In genomic region chr2:127636248-127637235, GRCh38 we compare ENCODE assay signal across 14 cellular contexts. TPM values are rescaled to one million over a fixed set of nuclear protein-coding genes. Genes with fewer than 3 reads are reported as not detected.
A peak's percentile ranks its signal among the peaks of the same experiment; 100 is the strongest.
DNase-seq lines count a peak whose midpoint lies in the region; FAIRE-seq and TF ChIP-seq lines count a peak whose summit lies in the region.
"Had no signal": no experiment of that assay in that cellular context is flagged by ENCODE, and none has a peak within 500 bp of the region (broad histone marks: within the 10 kb centered on the region; RNA-seq: fewer than 3 reads in every experiment).

No MANE protein-coding gene starts in this region.

- H3K9me3 ChIP-seq in BLaER1, result no peaks in the 10 kb centered on the region
- no peaks in the 10 kb centered on the region for H3K9me3 ChIP-seq in endothelial cell of umbilical vein (replicated peaks; ENCODE audit: control insufficient read depth, insufficient read depth, low read length)
- no peaks in the 10 kb centered on the region for H3K9me3 ChIP-seq in neutrophil
- H3K9me3 ChIP-seq in kidney (ENCODE audit: control insufficient read depth in 1 of 2, low read length in 2 of 2), result no peaks in the 10 kb centered on the region

- POLR2A ChIA-PET in endothelial cell of umbilical vein (lab: Charles Lee), result no interaction called here

- H3K36me3 ChIP-seq in BLaER1, result no peaks in the 10 kb centered on the region
- no peaks in the 10 kb centered on the region for H3K36me3 ChIP-seq in endothelial cell of umbilical vein (ENCODE audit: control insufficient read depth in 2 of 2, extremely low read depth in 1 of 2, insufficient read depth in 2 of 2, low read length in 2 of 2)
- no peaks in the 10 kb centered on the region for H3K36me3 ChIP-seq in neutrophil
- no peaks in the 10 kb centered on the region for H3K36me3 ChIP-seq in kidney (ENCODE audit: control insufficient read depth in 1 of 2, insufficient read depth in 2 of 2, low read length in 2 of 2)

- peak overlapping the region; percentile 85 for H3K9ac ChIP-seq in BLaER1
- peak overlapping the region; percentile 76 for H3K9ac ChIP-seq in endothelial cell of umbilical vein (replicated peaks; ENCODE audit: extremely low read depth, insufficient read depth, low read length)
- H3K9ac ChIP-seq in kidney (ENCODE audit: low read length in 2 of 2), result no peak overlapping the region

- BruUV-seq in endothelial cell of umbilical vein (replicated peaks; lab: Mats Ljungman, UMichigan), result no TSS peak

- peak overlapping the region in 2 of 3 donors; percentile 35 to 53 for H3K27ac Mint-ChIP-seq in IgD-negative memory B cell

- H3K9me3 Mint-ChIP-seq in IgD-negative memory B cell, result no peaks in the 10 kb centered on the region

- H3K27me3 ChIP-seq in BLaER1 (no peaks in the 10 kb centered on the region), endothelial cell of umbilical vein (ENCODE audit: control insufficient read depth in 2 of 2, insufficient read depth in 2 of 2, low read length in 2 of 2) (no peaks in the 10 kb centered on the region), neutrophil (no peaks in the 10 kb centered on the region)

- dilution Hi-C loops in endothelial cell of umbilical vein (cut with MboI; ENCODE audit: extremely low pct_ligation_motif_present, low sequenced_read_pairs), result no loop called here

- TF ChIP-seq CTCF in endothelial cell of umbilical vein (IDR thresholded peaks at IDR 0.05; ENCODE audit: extremely low read depth in 1 of 2, insufficient read depth in 1 of 2, low read depth in 1 of 2, low read length in 2 of 2) (no peak), neutrophil (IDR thresholded peaks at IDR 0.05) (no peak), kidney (IDR thresholded peaks at IDR 0.05; ENCODE audit: borderline replicate concordance, extremely low read depth, insufficient read depth) (no peak)

- DNase-seq in endothelial cell of umbilical vein (ENCODE audit: low read depth, low spot score) (no peak), SIG-M5 treated with dmso at 0.1 percent for 504 hours (lab: John Stamatoyannopoulos, UW; ENCODE audit: unreplicated experiment) (no peak), GM19239 (ENCODE audit: insufficient read length, low spot score) (no peak), kidney (no peak), NCI-H748 treated with DMSO at 0.1 percent for 48 hours (lab: John Stamatoyannopoulos, UW) (no peak)
- DNase-seq: activated T-cell treated with anti-CD3 and anti-CD28 coated beads for 4 hours; NCI-H2171 treated with DMSO at 0.1 percent for 48 hours; stimulated activated CD4-positive, alpha-beta T cell treated with anti-CD3 and anti-CD28 coated beads, Interleukin-15, amount 100 ng/mL, for 24 hours had no signal

- no peak for FAIRE-seq in endothelial cell of umbilical vein (lab: Jason Lieb, UNC)
- no peak for FAIRE-seq in GM19239 (lab: Jason Lieb, UNC)
- no peak for FAIRE-seq in kidney (lab: Jason Lieb, UNC)
- FAIRE-seq: TTC549 had no signal

- TF ChIP-seq POLR2A in endothelial cell of umbilical vein (IDR thresholded peaks at IDR 0.05; ENCODE audit: low read depth, low read length), result no peak

- CTCF ChIA-PET in endothelial cell of umbilical vein (lab: Charles Lee), result interaction anchor here (2.2 to 6.3 kb wide), 5 partner anchors 12 to 59 kb away, joined by 5 to 77 read pairs (median 37); partner anchors contain the start of gene LIMS2

- no peak overlapping the region for H2AFZ ChIP-seq in endothelial cell of umbilical vein (ENCODE audit: low read depth, low read length)

- peaks cover 20 to 54% (median 46%) of the 10 kb centered on the region in 3 donors for H3K4me1 Mint-ChIP-seq in IgD-negative memory B cell

- H3K36me3 Mint-ChIP-seq in IgD-negative memory B cell, result peaks cover 2% of the 10 kb centered on the region

- H3K4me1 ChIP-seq in BLaER1, result peaks cover 100% of the 10 kb centered on the region
- H3K4me1 ChIP-seq in endothelial cell of umbilical vein (ENCODE audit: control insufficient read depth, extremely low read depth, insufficient read depth, low read length), result peaks cover 26% of the 10 kb centered on the region
- H3K4me1 ChIP-seq in neutrophil (ENCODE audit: control insufficient read depth in 1 of 2, insufficient read depth in 1 of 2, low read depth in 1 of 2, low read length in 1 of 2), result peaks cover 60 to 83% of the 10 kb centered on the region in 2 experiments
- peaks cover 0 to 21% of the 10 kb centered on the region in 2 donors for H3K4me1 ChIP-seq in kidney (ENCODE audit: control insufficient read depth in 1 of 2, insufficient read depth in 1 of 2, low read depth in 1 of 2, low read length in 2 of 2)

- H3K4me2 ChIP-seq in BLaER1 (peak overlapping the region; percentile 99), endothelial cell of umbilical vein (ENCODE audit: insufficient read depth, low read length) (no peak overlapping the region)

- H3K27me3 Mint-ChIP-seq in IgD-negative memory B cell, result no peaks in the 10 kb centered on the region

- H3K79me2 ChIP-seq in endothelial cell of umbilical vein (ENCODE audit: control insufficient read depth, insufficient read depth, low read length), result no peaks in the 10 kb centered on the region

- H4K20me1 ChIP-seq in BLaER1 (no peaks in the 10 kb centered on the region), endothelial cell of umbilical vein (replicated peaks; ENCODE audit: control insufficient read depth, extremely low read depth, insufficient read depth, low read length) (no peaks in the 10 kb centered on the region)

- intact Hi-C loops in endothelial cell of umbilical vein (cut with micrococcal nuclease) (loop anchor here (1.0 to 2.0 kb wide), 4 partner anchors 23 to 110 kb away; partner anchors contain the start of genes IWS1 and SFT2D3), kidney (cut with DNase I) (no loop called here)

- peak overlapping the region in 1 of 4 donors; percentile 83 for H3K4me3 Mint-ChIP-seq in IgD-negative memory B cell

- H3K9me1 ChIP-seq in endothelial cell of umbilical vein (replicated peaks; ENCODE audit: control insufficient read depth, extremely low read depth, insufficient read depth, low read length), result no peaks in the 10 kb centered on the region

- H3K4me3 ChIP-seq in BLaER1 (peak overlapping the region; percentile 50; the same call in 1 of the 2 replicates), endothelial cell of umbilical vein (replicated peaks in 1 of 3; ENCODE audit: insufficient read depth in 1 of 3, low read depth in 1 of 3, low read length in 3 of 3) (no peak overlapping the region), neutrophil (ENCODE audit: low read depth in 1 of 2, low read length in 1 of 2) (peak overlapping the region in 1 of 2 experiments; percentile 60), kidney (ENCODE audit: low read length in 2 of 2) (no peak overlapping the region)

- H3K27ac ChIP-seq in BLaER1 (peak overlapping the region; percentile 97), endothelial cell of umbilical vein (ENCODE audit: insufficient read depth, low read depth, low read length) (peak overlapping the region; percentile 92), neutrophil (peak overlapping the region; percentile 99), kidney (ENCODE audit: low read depth in 2 of 2, low read length in 2 of 2) (no peak overlapping the region)
- H3K27ac ChIP-seq: C4-2B had no signal

TF ChIP-seq in endothelial cell of umbilical vein, 7 proteins besides CTCF, POLR2A, EP300 and RAD21:
- TF ChIP-seq FOS (IDR thresholded peaks at IDR 0.05; ENCODE audit: borderline replicate concordance, insufficient read depth, low read length) (no peak), POLR2AphosphoS5 (IDR thresholded peaks at IDR 0.05; ENCODE audit: insufficient read depth, low read depth, low read length) (no peak), MYC (IDR thresholded peaks at IDR 0.05; ENCODE audit: low read depth, low read length) (no peak), JUN (IDR thresholded peaks at IDR 0.05; ENCODE audit: borderline replicate concordance, insufficient read depth, insufficient read length, low read depth) (no peak), MAX (IDR thresholded peaks at IDR 0.05; ENCODE audit: insufficient read depth, insufficient read length) (no peak), EZH2 (IDR thresholded peaks at IDR 0.05; ENCODE audit: borderline replicate concordance, low read depth, low read length, severe bottlenecking) (no peak), GATA2 (IDR thresholded peaks at IDR 0.05; ENCODE audit: insufficient read depth, insufficient read length, low read depth, low read length) (no peak)

RNA-seq across cellular contexts. Expression of gene GPR17, which starts 9.4 kb away (rescaled TPM):
- not detected for polyA plus RNA-seq in IgD-negative memory B cell
- not detected in 2 replicates for total RNA-seq in endothelial cell of umbilical vein
- 0.10 and 0.11 TPM in 2 replicates for polyA plus RNA-seq in endothelial cell of umbilical vein
- 0.04 TPM in 2 replicates for polyA plus RNA-seq in endothelial cell of umbilical vein (2011; cell fraction: cytosol; rRNA removed)
- not detected in 2 replicates for polyA plus RNA-seq in endothelial cell of umbilical vein (2011; cell fraction: nucleus; rRNA removed)
- polyA plus RNA-seq in endothelial cell of umbilical vein (2012), result 0.10 and 0.15 TPM in 2 replicates
- polyA minus RNA-seq in endothelial cell of umbilical vein, result not detected in 2 replicates
- not detected for polyA minus RNA-seq in endothelial cell of umbilical vein (2011; cell fraction: cytosol; rRNA and poly(A)+ RNA removed)
- polyA minus RNA-seq in endothelial cell of umbilical vein (2011; cell fraction: nucleus; rRNA and poly(A)+ RNA removed), result not detected in 2 replicates
- total RNA-seq in kidney, result 0.50 TPM
- 0.39 TPM for polyA plus RNA-seq in kidney (ENCODE audit: insufficient read depth, low read depth, low replicate concordance)
- total RNA-seq: esophagus mucosa had no signal

RNA-seq across cellular contexts. Expression of gene LIMS2, which starts 38.8 kb away (rescaled TPM):
- 35.1 TPM for polyA plus RNA-seq in IgD-negative memory B cell
- 45.7 and 48.3 TPM in 2 replicates for total RNA-seq in endothelial cell of umbilical vein
- 55.6 and 77.3 TPM in 2 replicates for polyA plus RNA-seq in endothelial cell of umbilical vein
- polyA plus RNA-seq in endothelial cell of umbilical vein (2011; cell fraction: cytosol; rRNA removed), result 26.1 and 29.1 TPM in 2 replicates
- polyA plus RNA-seq in endothelial cell of umbilical vein (2011; cell fraction: nucleus; rRNA removed), result 86.3 and 120 TPM in 2 replicates
- 14.1 and 24.9 TPM in 2 replicates for polyA plus RNA-seq in endothelial cell of umbilical vein (2012)
- 28.1 and 45.7 TPM in 2 replicates for polyA minus RNA-seq in endothelial cell of umbilical vein
- not detected for polyA minus RNA-seq in endothelial cell of umbilical vein (2011; cell fraction: cytosol; rRNA and poly(A)+ RNA removed)
- polyA minus RNA-seq in endothelial cell of umbilical vein (2011; cell fraction: nucleus; rRNA and poly(A)+ RNA removed), result 21.7 and 33.5 TPM in 2 replicates
- total RNA-seq in kidney, result 101 TPM
- 107 TPM for polyA plus RNA-seq in kidney (ENCODE audit: insufficient read depth, low read depth, low replicate concordance)

Comparison
In these comparisons a context has a peak if more than half of its experiments do, and no peak if none do; other contexts are left out.
1. H3K27ac ChIP-seq: peak in BLaER1 (single experiment), endothelial cell of umbilical vein (single experiment) and neutrophil (single experiment); none in kidney (0 of 2).
2. H3K9ac ChIP-seq: peak in BLaER1 (single experiment) and endothelial cell of umbilical vein (single experiment); none in kidney (0 of 2).